1 cellular context compared by ENCODE assay signal in genomic region chr1:115874497-115874896, GRCh38.
TF ChIP-seq lines count a peak whose summit lies in the region.

No MANE protein-coding gene starts in this region.

TF ChIP-seq in K562, 482 proteins besides CTCF, POLR2A, EP300 and RAD21 (continued from another document and continues in another):
- TF ChIP-seq ZNF561 (CRISPR knock-in tag; conservative IDR thresholded peaks at IDR 0.05) (0 out of 2 replicates have a peak, but pooled peaks have one; percentile 44), SIN3B (IDR thresholded peaks at IDR 0.05; ENCODE audit: low read depth) (no peak), ZNF511 (CRISPR knock-in tag; IDR thresholded peaks at IDR 0.05) (no peak), ELF2 (CRISPR knock-in tag; IDR thresholded peaks at IDR 0.05) (no peak), ZNF589 (CRISPR knock-in tag; IDR thresholded peaks at IDR 0.05; ENCODE audit: low read depth) (peak; percentile 95), PTTG1 (tag; IDR thresholded peaks at IDR 0.05; ENCODE audit: low read depth) (no peak), ZNF165 (CRISPR knock-in tag; IDR thresholded peaks at IDR 0.05; ENCODE audit: borderline replicate concordance) (peak; percentile 86), XRCC3 (IDR thresholded peaks at IDR 0.05) (no peak), CC2D1A (IDR thresholded peaks at IDR 0.05) (no peak), ZNF395 (CRISPR knock-in tag; IDR thresholded peaks at IDR 0.05) (peak; percentile 72; the same call in 1 of the 2 replicates), THRB (CRISPR knock-in tag; conservative IDR thresholded peaks at IDR 0.05) (peak; percentile 89), TRIM28 (IDR thresholded peaks at IDR 0.05) (no peak), ARHGAP35 (IDR thresholded peaks at IDR 0.05; ENCODE audit: partially characterized antibody) (no peak), RBBP5 (IDR thresholded peaks at IDR 0.05; ENCODE audit: borderline replicate concordance, insufficient read depth, low read length, poor library complexity, severe bottlenecking) (no peak), CEBPG (CRISPR knock-in tag; IDR thresholded peaks at IDR 0.05) (no peak), CEBPG (tag; conservative IDR thresholded peaks at IDR 0.05 in 1 of 2, IDR thresholded peaks at IDR 0.05 in 1 of 2) (no peak), KLF6 (CRISPR knock-in tag; IDR thresholded peaks at IDR 0.05; ENCODE audit: borderline replicate concordance) (peak; percentile 63; the same call in 1 of the 2 replicates), CGGBP1 (CRISPR knock-in tag; IDR thresholded peaks at IDR 0.05) (no peak), SMAD4 (CRISPR knock-in tag; conservative IDR thresholded peaks at IDR 0.05) (peak; percentile 45), SMAD2 (IDR thresholded peaks at IDR 0.05; ENCODE audit: low read depth, low read length) (no peak), IRF9 (tag; IDR thresholded peaks at IDR 0.05) (no peak), VEZF1 (CRISPR knock-in tag; IDR thresholded peaks at IDR 0.05) (no peak), SNAPC5 (CRISPR knock-in tag; IDR thresholded peaks at IDR 0.05) (no peak), NFIX (CRISPR knock-in tag; IDR thresholded peaks at IDR 0.05; ENCODE audit: low read depth) (no peak), TBP (optimal IDR thresholded peaks at IDR 0.05; ENCODE audit: low read depth, low read length) (no peak), MCM7 (IDR thresholded peaks at IDR 0.05) (no peak), ZNF324 (CRISPR knock-in tag; IDR thresholded peaks at IDR 0.05) (peak; percentile 45; the same call in 1 of the 2 replicates), ETV6 (IDR thresholded peaks at IDR 0.05; ENCODE audit: borderline replicate concordance in 1 of 2, low read depth in 2 of 2, low read length in 1 of 2) (no peak), ETV6 (CRISPR knock-in tag; IDR thresholded peaks at IDR 0.05; ENCODE audit: borderline replicate concordance) (no peak), ZBTB43 (CRISPR knock-in tag; IDR thresholded peaks at IDR 0.05) (no peak), PRDM10 (IDR thresholded peaks at IDR 0.05; ENCODE audit: partially characterized antibody) (no peak), ZNF518B (CRISPR knock-in tag; IDR thresholded peaks at IDR 0.05) (no peak), MBD2 (IDR thresholded peaks at IDR 0.05; ENCODE audit: borderline replicate concordance, low read depth) (no peak), NRF1 (conservative IDR thresholded peaks at IDR 0.05 in 1 of 2, IDR thresholded peaks at IDR 0.05 in 1 of 2) (no peak), RBM14 (IDR thresholded peaks at IDR 0.05; ENCODE audit: borderline replicate concordance, insufficient read depth, low read depth, low read length) (no peak), THRA (IDR thresholded peaks at IDR 0.05) (no peak), ZNF766 (CRISPR knock-in tag; conservative IDR thresholded peaks at IDR 0.05) (no peak), ZFP1 (CRISPR knock-in tag; IDR thresholded peaks at IDR 0.05) (no peak), E2F4 (CRISPR knock-in tag; IDR thresholded peaks at IDR 0.05; ENCODE audit: low read depth) (no peak), NCOA1 (IDR thresholded peaks at IDR 0.05; ENCODE audit: low read depth) (no peak), PRPF4 (IDR thresholded peaks at IDR 0.05; ENCODE audit: insufficient read depth, low read depth, low read length, poor library complexity, severe bottlenecking) (no peak), ZNF584 (CRISPR knock-in tag; IDR thresholded peaks at IDR 0.05; ENCODE audit: low read depth) (peak; percentile 78), STAG1 (CRISPR knock-in tag; IDR thresholded peaks at IDR 0.05; ENCODE audit: borderline replicate concordance) (no peak), BCL6 (CRISPR knock-in tag; IDR thresholded peaks at IDR 0.05) (peak; percentile 59; the same call in 1 of the 2 replicates), DEAF1 (CRISPR knock-in tag; IDR thresholded peaks at IDR 0.05) (no peak), KAT2B (IDR thresholded peaks at IDR 0.05; ENCODE audit: low read depth, low read length) (no peak)
